Comparison of ENCODE assay signal across 17 cellular contexts in genomic region chr4:175891231-175891630, GRCh38.
DNase-seq lines count a peak whose midpoint lies in the region; ATAC-seq and TF ChIP-seq lines count a peak whose summit lies in the region.
"Had no signal": no experiment of that assay in that cellular context is flagged by ENCODE, and none has a peak within 500 bp of the region (broad histone marks: within the 10 kb centered on the region; RNA-seq: fewer than 3 reads in every experiment).

No MANE protein-coding gene starts in this region.

- H3K27ac Mint-ChIP-seq in activated T-helper 1 cell treated with anti-CD3 and anti-CD28 coated beads, Interleukin-12 subunit alpha, Interleukin-12 subunit beta, Interleukin-2, Interleukin-4 antibody, amounts not matched to agents 30 ng/mL and 10 ng/mL and 1 ng/mL, durations not matched to agents 14 hours and 24 hours and 36 hours = no peak overlapping the region
- H3K27ac Mint-ChIP-seq: CD4-positive, alpha-beta memory T cell had no signal

- TF ChIP-seq CTCF in HCT116 (IDR thresholded peaks at IDR 0.05 in 2 of 3, conservative IDR thresholded peaks at IDR 0.05 in 1 of 3; ENCODE audit: borderline replicate concordance in 1 of 3, insufficient read depth in 1 of 3, low read depth in 2 of 3, low read length in 2 of 3) = no peak
- no peak for TF ChIP-seq CTCF in VCaP (conservative IDR thresholded peaks at IDR 0.05)

- H3K27me3 ChIP-seq in HCT116 (ENCODE audit: insufficient read depth, low read length) = no peaks in the 10 kb centered on the region

- no peak for TF ChIP-seq RAD21 in HCT116 (IDR thresholded peaks at IDR 0.05; ENCODE audit: low read depth)

- no peaks in the 10 kb centered on the region for H3K27me3 Mint-ChIP-seq in activated T-helper 1 cell treated with anti-CD3 and anti-CD28 coated beads, Interleukin-12 subunit alpha, Interleukin-12 subunit beta, Interleukin-2, Interleukin-4 antibody, amounts not matched to agents 30 ng/mL and 10 ng/mL and 1 ng/mL, durations not matched to agents 14 hours and 24 hours and 36 hours (ENCODE audit: insufficient read depth)
- H3K27me3 Mint-ChIP-seq: CD4-positive, alpha-beta memory T cell had no signal

- H3K9me2 ChIP-seq in HCT116 (ENCODE audit: insufficient read depth) = no peaks in the 10 kb centered on the region; the same call in 1 of the 2 replicates

- H3K9me3 ChIP-seq in HCT116 (ENCODE audit: control insufficient read depth in 1 of 2, insufficient read depth in 1 of 2, low read depth in 1 of 2, low read length in 2 of 2) = no peaks in the 10 kb centered on the region
- H3K9me3 ChIP-seq: A549, Caco-2 had no signal

- RAD21 ChIA-PET in HCT116 (lab: Charles Lee; ENCODE audit: low non-redundant PET in 1 of 2, low total read pairs in 2 of 2, uncharacterized antibody in 2 of 2, unreplicated experiment in 2 of 2) = no interaction called here

- H3K4me2 ChIP-seq in HCT116 (ENCODE audit: low read length) = no peak overlapping the region
- H3K4me2 ChIP-seq: A549 had no signal

- H3K9ac ChIP-seq in HCT116 (ENCODE audit: low read length) = no peak overlapping the region

- peak overlapping the region; percentile 62 for H2AFZ ChIP-seq in HCT116 (ENCODE audit: low read depth, low read length, poor library complexity, severe bottlenecking)

- H3K4me1 Mint-ChIP-seq in activated T-helper 1 cell treated with anti-CD3 and anti-CD28 coated beads, Interleukin-12 subunit alpha, Interleukin-12 subunit beta, Interleukin-2, Interleukin-4 antibody, amounts not matched to agents 30 ng/mL and 10 ng/mL and 1 ng/mL, durations not matched to agents 14 hours and 24 hours and 36 hours (ENCODE audit: low read depth) = no peaks in the 10 kb centered on the region
- H3K4me1 Mint-ChIP-seq: CD4-positive, alpha-beta memory T cell had no signal

- ATAC-seq in HCT116 (no peak), HG03039 (IDR thresholded peaks at IDR 0.05; ENCODE audit: unreplicated experiment) (no peak)
- ATAC-seq: Panc1 had no signal

- DNase-seq in HCT116 (ENCODE audit: low read depth, low spot score) = no peak
- DNase-seq in activated T-helper 1 cell treated with anti-CD3 and anti-CD28 coated beads, Interleukin-12 subunit alpha, Interleukin-12 subunit beta, Interleukin-2, Interleukin-4 antibody, amounts not matched to agents 30 ng/mL and 10 ng/mL and 1 ng/mL, durations not matched to agents 14 hours and 24 hours and 36 hours (ENCODE audit: low spot score) = no peak
- DNase-seq in GOT3 (lab: John Stamatoyannopoulos, UW) = no peak
- DNase-seq: CD4-positive, alpha-beta memory T cell; DMS 273 treated with DMSO at 0.1 percent for 48 hours; DMS79; GF-D8; NCI-H2029; SHP77 had no signal

- no TSS peak for BruUV-seq in HCT116 (replicated peaks; lab: Mats Ljungman, UMichigan)

- intact Hi-C loops in HCT116 (cut with micrococcal nuclease) = loop anchor here (10.0 kb wide), 2 partner anchors 236 to 1526 kb away; no protein-coding TSS in a partner anchor
- intact Hi-C loops in activated T-helper 1 cell treated with anti-CD3 and anti-CD28 coated beads, Interleukin-12 subunit alpha, Interleukin-12 subunit beta, Interleukin-2, Interleukin-4 antibody, amounts not matched to agents 30 ng/mL and 10 ng/mL and 1 ng/mL, durations not matched to agents 14 hours and 24 hours and 36 hours (cut with micrococcal nuclease) = loop anchor here (10.0 kb wide), 1 partner anchor 1526 kb away; no protein-coding TSS in a partner anchor

- H3K36me3 ChIP-seq in HCT116 (ENCODE audit: control insufficient read depth in 1 of 2, insufficient read depth in 2 of 2, low read length in 2 of 2) = no peaks in the 10 kb centered on the region

- H3K4me3 ChIP-seq in HCT116 (replicated peaks in 1 of 2; ENCODE audit: low read depth in 1 of 2, low read length in 2 of 2) = no peak overlapping the region
- H3K4me3 ChIP-seq: A549 had no signal

- no peaks in the 10 kb centered on the region for H3K4me1 ChIP-seq in HCT116 (ENCODE audit: control insufficient read depth in 1 of 2, insufficient read depth in 2 of 2, low read length in 2 of 2)
- H3K4me1 ChIP-seq: A549, Caco-2 had no signal

- no peak overlapping the region for H3K27ac ChIP-seq in HCT116 (ENCODE audit: low read depth, low read length)
- H3K27ac ChIP-seq in VCaP = peak overlapping the region; percentile 41
- peak overlapping the region; percentile 7 for H3K27ac ChIP-seq in cingulate gyrus (ENCODE audit: low read depth, low read length)
- peak overlapping the region; percentile 38 for H3K27ac ChIP-seq in temporal lobe (ENCODE audit: low read depth, low read length)
- H3K27ac ChIP-seq: A549, RWPE1 had no signal

- CTCF ChIA-PET in HCT116 (lab: Charles Lee) = interaction anchor here (1.0 to 1.2 kb wide), 2 partner anchors 328 to 329 kb away, joined by 3 read pairs; no protein-coding TSS in a partner anchor

- H3K4me3 Mint-ChIP-seq in activated T-helper 1 cell treated with anti-CD3 and anti-CD28 coated beads, Interleukin-12 subunit alpha, Interleukin-12 subunit beta, Interleukin-2, Interleukin-4 antibody, amounts not matched to agents 30 ng/mL and 10 ng/mL and 1 ng/mL, durations not matched to agents 14 hours and 24 hours and 36 hours = no peak overlapping the region
- H3K4me3 Mint-ChIP-seq: CD4-positive, alpha-beta memory T cell had no signal

- no peaks in the 10 kb centered on the region for H4K20me1 ChIP-seq in HCT116 (ENCODE audit: insufficient read depth)

- no peaks in the 10 kb centered on the region for H3K79me2 ChIP-seq in HCT116 (ENCODE audit: insufficient read depth, low read length)

- POLR2A ChIA-PET in HCT116 (lab: Charles Lee) = no interaction called here

- no peaks in the 10 kb centered on the region for H3K9me3 Mint-ChIP-seq in activated T-helper 1 cell treated with anti-CD3 and anti-CD28 coated beads, Interleukin-12 subunit alpha, Interleukin-12 subunit beta, Interleukin-2, Interleukin-4 antibody, amounts not matched to agents 30 ng/mL and 10 ng/mL and 1 ng/mL, durations not matched to agents 14 hours and 24 hours and 36 hours
- H3K9me3 Mint-ChIP-seq: CD4-positive, alpha-beta memory T cell had no signal

- no peak for TF ChIP-seq POLR2A in HCT116 (IDR thresholded peaks at IDR 0.05; ENCODE audit: borderline replicate concordance, extremely low read depth, insufficient read depth, insufficient read length)

- no peaks in the 10 kb centered on the region for H3K36me3 Mint-ChIP-seq in activated T-helper 1 cell treated with anti-CD3 and anti-CD28 coated beads, Interleukin-12 subunit alpha, Interleukin-12 subunit beta, Interleukin-2, Interleukin-4 antibody, amounts not matched to agents 30 ng/mL and 10 ng/mL and 1 ng/mL, durations not matched to agents 14 hours and 24 hours and 36 hours (ENCODE audit: low read depth)
- H3K36me3 Mint-ChIP-seq: CD4-positive, alpha-beta memory T cell had no signal

TF ChIP-seq in HCT116, 20 proteins besides CTCF, POLR2A, EP300 and RAD21:
- TF ChIP-seq EZH2 (IDR thresholded peaks at IDR 0.05) (no peak), JUND (IDR thresholded peaks at IDR 0.05) (no peak), SP1 (IDR thresholded peaks at IDR 0.05; ENCODE audit: low read depth) (no peak), ATF3 (IDR thresholded peaks at IDR 0.05) (no peak), ZNF274 (IDR thresholded peaks at IDR 0.05; ENCODE audit: low read depth, low read length) (no peak), POLR2AphosphoS5 (IDR thresholded peaks at IDR 0.05; ENCODE audit: low read depth, low read length) (no peak), FOSL1 (IDR thresholded peaks at IDR 0.05; ENCODE audit: low read depth) (no peak), TCF7L2 (IDR thresholded peaks at IDR 0.05; ENCODE audit: borderline replicate concordance, extremely low read depth, insufficient read depth, insufficient read length) (no peak)
TF ChIP-seq in HCT116: peak in this region for 0.
